In the genomic region with DNA sequence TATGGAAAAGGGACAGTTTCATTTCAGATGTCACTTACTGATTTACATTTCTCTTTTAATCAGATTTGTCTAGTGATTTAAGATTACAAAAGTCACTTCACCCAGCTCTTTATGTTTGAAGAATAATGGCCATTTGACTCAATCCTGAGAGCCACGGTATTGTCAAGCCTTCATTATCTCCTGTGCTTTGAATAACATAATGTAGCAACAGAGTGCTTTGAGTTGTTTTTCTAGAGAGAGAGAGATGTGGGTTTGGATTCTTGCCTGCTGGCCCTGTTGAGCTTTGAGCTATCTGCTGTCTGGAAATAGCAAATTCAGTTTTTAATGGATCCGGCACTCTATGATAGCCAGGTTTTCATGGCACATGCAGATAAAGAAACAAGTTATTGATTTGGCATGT, we compare ENCODE assay signal across 1 cellular context.
TF ChIP-seq lines count a peak whose summit lies in the region.

No MANE protein-coding gene starts in this region.

TF ChIP-seq in SK-N-SH, 30 proteins besides CTCF, POLR2A, EP300 and RAD21 (continued from another document):
- TF ChIP-seq, protein P1, sequence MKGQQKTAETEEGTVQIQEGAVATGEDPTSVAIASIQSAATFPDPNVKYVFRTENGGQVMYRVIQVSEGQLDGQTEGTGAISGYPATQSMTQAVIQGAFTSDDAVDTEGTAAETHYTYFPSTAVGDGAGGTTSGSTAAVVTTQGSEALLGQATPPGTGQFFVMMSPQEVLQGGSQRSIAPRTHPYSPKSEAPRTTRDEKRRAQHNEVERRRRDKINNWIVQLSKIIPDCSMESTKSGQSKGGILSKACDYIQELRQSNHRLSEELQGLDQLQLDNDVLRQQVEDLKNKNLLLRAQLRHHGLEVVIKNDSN (IDR thresholded peaks at IDR 0.05; ENCODE audit: borderline replicate concordance, low read depth): no peak
- TF ChIP-seq TCF12 (IDR thresholded peaks at IDR 0.05) (peak; percentile 53), FOSL2 (IDR thresholded peaks at IDR 0.05; ENCODE audit: borderline replicate concordance, low read depth) (no peak), CHD2 (IDR thresholded peaks at IDR 0.05; ENCODE audit: low read length, partially characterized antibody) (peak; percentile 38), RFX5 (IDR thresholded peaks at IDR 0.05; ENCODE audit: low read length) (no peak), SMC3 (IDR thresholded peaks at IDR 0.05; ENCODE audit: low read depth, low read length) (peak; percentile 29; the same call in 1 of the 2 replicates), NRF1 (IDR thresholded peaks at IDR 0.05; ENCODE audit: low read depth, low read length) (no peak), MXI1 (IDR thresholded peaks at IDR 0.05; ENCODE audit: low read depth, low read length) (peak; percentile 39; the same call in 1 of the 2 replicates), NFIC (IDR thresholded peaks at IDR 0.05; ENCODE audit: borderline replicate concordance) (peak; percentile 60; the same call in 1 of the 2 replicates), GABPA (IDR thresholded peaks at IDR 0.05; ENCODE audit: low read depth) (no peak), FOXJ3 (CRISPR knock-in tag; IDR thresholded peaks at IDR 0.05) (no peak), MEF2A (IDR thresholded peaks at IDR 0.05; ENCODE audit: borderline replicate concordance, low read depth) (no peak), JUND (IDR thresholded peaks at IDR 0.05) (0 out of 2 replicates have a peak, but pooled peaks have one; percentile 8)
- TF ChIP-seq, protein P2, sequence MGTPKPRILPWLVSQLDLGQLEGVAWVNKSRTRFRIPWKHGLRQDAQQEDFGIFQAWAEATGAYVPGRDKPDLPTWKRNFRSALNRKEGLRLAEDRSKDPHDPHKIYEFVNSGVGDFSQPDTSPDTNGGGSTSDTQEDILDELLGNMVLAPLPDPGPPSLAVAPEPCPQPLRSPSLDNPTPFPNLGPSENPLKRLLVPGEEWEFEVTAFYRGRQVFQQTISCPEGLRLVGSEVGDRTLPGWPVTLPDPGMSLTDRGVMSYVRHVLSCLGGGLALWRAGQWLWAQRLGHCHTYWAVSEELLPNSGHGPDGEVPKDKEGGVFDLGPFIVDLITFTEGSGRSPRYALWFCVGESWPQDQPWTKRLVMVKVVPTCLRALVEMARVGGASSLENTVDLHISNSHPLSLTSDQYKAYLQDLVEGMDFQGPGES (IDR thresholded peaks at IDR 0.05; ENCODE audit: low read depth, low read length): no peak
- TF ChIP-seq, protein P3, sequence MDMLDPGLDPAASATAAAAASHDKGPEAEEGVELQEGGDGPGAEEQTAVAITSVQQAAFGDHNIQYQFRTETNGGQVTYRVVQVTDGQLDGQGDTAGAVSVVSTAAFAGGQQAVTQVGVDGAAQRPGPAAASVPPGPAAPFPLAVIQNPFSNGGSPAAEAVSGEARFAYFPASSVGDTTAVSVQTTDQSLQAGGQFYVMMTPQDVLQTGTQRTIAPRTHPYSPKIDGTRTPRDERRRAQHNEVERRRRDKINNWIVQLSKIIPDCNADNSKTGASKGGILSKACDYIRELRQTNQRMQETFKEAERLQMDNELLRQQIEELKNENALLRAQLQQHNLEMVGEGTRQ (IDR thresholded peaks at IDR 0.05; ENCODE audit: borderline replicate concordance, low read depth, low read length): no peak
TF ChIP-seq in SK-N-SH: peak in this region for 10.
